ENCODE assay signal across 8 cellular contexts in genomic region chr6:149560736-149561135, GRCh38. TPM values are rescaled to one million over a fixed set of nuclear protein-coding genes. Genes with fewer than 3 reads are reported as not detected.
DNase-seq lines count a peak whose midpoint lies in the region; ATAC-seq and TF ChIP-seq lines count a peak whose summit lies in the region.

No MANE protein-coding gene starts in this region.

- H3K36me3 Mint-ChIP-seq in glutamatergic neuron (ENCODE audit: unreplicated experiment) = no peaks in the 10 kb centered on the region

- DNase-seq in AG04450 (ENCODE audit: low read depth, low spot score) (no peak), RPMI8226 (peak; percentile 18), glutamatergic neuron (peak; percentile 42), cerebellar cortex (ENCODE audit: low spot score) (no peak)
- DNase-seq in activated T-cell treated with anti-CD3 and anti-CD28 coated beads, Interleukin-2, amount 50 U/mL, for 1 hour = no peak

- TF ChIP-seq CTCF in AG04450 (IDR thresholded peaks at IDR 0.05; ENCODE audit: low read depth, low read length) (peak; percentile 66), GM12872 (IDR thresholded peaks at IDR 0.05; ENCODE audit: insufficient read depth, low read depth, low read length) (peak; percentile 67; the same call in 2 of the 3 replicates), glutamatergic neuron (IDR thresholded peaks at IDR 0.05; ENCODE audit: partially characterized antibody, unreplicated experiment) (peak; percentile 75)

- ATAC-seq in GM18870 (IDR thresholded peaks at IDR 0.05; ENCODE audit: unreplicated experiment) (no peak), HG03354 (IDR thresholded peaks at IDR 0.05; ENCODE audit: poor library complexity, severe bottlenecking, unreplicated experiment) (no peak)

- peaks cover 3% of the 10 kb centered on the region for H3K9me3 Mint-ChIP-seq in glutamatergic neuron (ENCODE audit: unreplicated experiment)

- peaks cover 5% of the 10 kb centered on the region for H3K27me3 ChIP-seq in AG04450 (ENCODE audit: control insufficient read depth, insufficient read depth, low read length)

- POLR2A ChIA-PET in AG04450 (lab: Yijun Ruan, JAX) = no interaction called here

- H3K9me3 ChIP-seq in AG04450 (ENCODE audit: control insufficient read depth, insufficient read depth, low read length) = no peaks in the 10 kb centered on the region

- no peak overlapping the region for H3K4me3 ChIP-seq in AG04450 (ENCODE audit: low read depth, low read length)

- H3K27me3 Mint-ChIP-seq in glutamatergic neuron (ENCODE audit: unreplicated experiment) = peaks cover 8% of the 10 kb centered on the region

- no peaks in the 10 kb centered on the region for H3K4me1 Mint-ChIP-seq in glutamatergic neuron (ENCODE audit: low read depth, unreplicated experiment)

- CTCF ChIA-PET in AG04450 (lab: Charles Lee) = interaction anchor here (0.9 to 1.6 kb wide), 6 partner anchors 8 to 192 kb away, joined by 3 to 9 read pairs (median 3); partner anchors contain the start of gene PPIL4

- no peak overlapping the region for H3K27ac ChIP-seq in AG04450 (ENCODE audit: low read depth, low read length)

- H3K4me3 Mint-ChIP-seq in glutamatergic neuron (ENCODE audit: unreplicated experiment) = no peak overlapping the region

- no peak overlapping the region for H3K27ac Mint-ChIP-seq in glutamatergic neuron (ENCODE audit: unreplicated experiment)

RNA-seq across cellular contexts. Expression of gene GINM1, which starts 5.4 kb away (rescaled TPM):
- 28.3 and 42.0 TPM in 2 replicates for polyA plus RNA-seq in AG04450 (2011; rRNA removed)
- 4.1 and 8.6 TPM in 2 replicates for polyA minus RNA-seq in AG04450 (2011; rRNA and poly(A)+ RNA removed)
- 11.2 TPM for total RNA-seq in glutamatergic neuron (ENCODE audit: unreplicated experiment)

RNA-seq across cellular contexts. Expression of gene PPIL4, which starts 14.9 kb away (rescaled TPM):
- polyA plus RNA-seq in AG04450 (2011; rRNA removed) = 12.0 and 14.7 TPM in 2 replicates
- 5.1 and 8.2 TPM in 2 replicates for polyA minus RNA-seq in AG04450 (2011; rRNA and poly(A)+ RNA removed)
- total RNA-seq in glutamatergic neuron (ENCODE audit: unreplicated experiment) = 26.8 TPM

Comparison
In these comparisons a context has a peak if more than half of its experiments do, and no peak if none do; other contexts are left out.
1. DNase-seq: peak in RPMI8226 (single experiment) and glutamatergic neuron (single experiment); none in AG04450 (single experiment), activated T-cell treated with anti-CD3 and anti-CD28 coated beads, Interleukin-2, amount 50 U/mL, for 1 hour (single experiment) and cerebellar cortex (single experiment).
2. Peak in every context shown above with its lines, with median percentiles within 50 percentile points of each other: CTCF ChIP-seq.